In the genomic region with DNA sequence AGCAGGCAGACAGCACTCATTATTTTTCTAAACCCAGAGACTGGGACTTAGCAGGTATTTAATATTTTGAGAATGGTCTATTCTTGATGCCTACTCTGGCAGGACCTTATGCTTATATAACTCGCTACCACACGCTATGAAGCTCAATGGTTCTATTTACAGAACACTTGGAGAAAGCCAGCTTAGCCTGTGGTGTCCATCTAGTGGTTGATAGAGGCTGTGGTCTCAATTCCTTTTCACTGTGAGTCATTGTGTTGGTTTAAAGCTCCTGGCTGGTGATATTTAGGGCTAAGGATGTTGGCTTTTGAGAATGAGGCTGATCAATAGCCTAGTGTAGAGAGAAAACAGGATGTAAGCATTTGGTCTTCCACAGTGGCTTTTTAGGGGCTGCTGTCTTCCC, we compare ENCODE assay signal across 8 cellular contexts.
DNase-seq lines count a peak whose midpoint lies in the region; ATAC-seq and TF ChIP-seq lines count a peak whose summit lies in the region.

No MANE protein-coding gene starts in this region.

- DNase-seq in DMS 273 (lab: John Stamatoyannopoulos, UW; ENCODE audit: unreplicated experiment) = peak; percentile 57
- DNase-seq in DMS 273 treated with DMSO at 0.1 percent for 48 hours (lab: John Stamatoyannopoulos, UW) = no peak
- DNase-seq in RKO (ENCODE audit: low spot score) = peak; percentile 33
- DNase-seq in fibroblast of the aortic adventitia (ENCODE audit: low read depth) = peak; percentile 89
- peak; percentile 95 for DNase-seq in pons (ENCODE audit: low spot score)
- no peak for DNase-seq in NCI-H1436 treated with DMSO at 0.1 percent for 48 hours (lab: John Stamatoyannopoulos, UW)
- DNase-seq in activated naive CD4-positive, alpha-beta T cell treated with anti-CD3 and anti-CD28 coated beads, Interleukin-2, amount 10 ng/mL, durations not matched to agents 7 days and 5 days = no peak
- no peak for DNase-seq in activated naive CD8-positive, alpha-beta T cell treated with anti-CD3 and anti-CD28 coated beads, Interleukin-2, amount 50 U/mL, for 24 hours

- H3K4me1 Mint-ChIP-seq in activated naive CD4-positive, alpha-beta T cell treated with anti-CD3 and anti-CD28 coated beads, Interleukin-2, amount 10 ng/mL, durations not matched to agents 7 days and 5 days = peaks cover 8% of the 10 kb centered on the region
- H3K4me1 Mint-ChIP-seq in activated naive CD8-positive, alpha-beta T cell treated with anti-CD3 and anti-CD28 coated beads, Interleukin-2, amount 50 U/mL, for 24 hours = peaks cover 10% of the 10 kb centered on the region

- H3K9me3 Mint-ChIP-seq in activated naive CD4-positive, alpha-beta T cell treated with anti-CD3 and anti-CD28 coated beads, Interleukin-2, amount 10 ng/mL, durations not matched to agents 7 days and 5 days = no peaks in the 10 kb centered on the region
- no peaks in the 10 kb centered on the region for H3K9me3 Mint-ChIP-seq in activated naive CD8-positive, alpha-beta T cell treated with anti-CD3 and anti-CD28 coated beads, Interleukin-2, amount 50 U/mL, for 24 hours

- peak; percentile 79 for TF ChIP-seq CTCF in fibroblast of the aortic adventitia (IDR thresholded peaks at IDR 0.05; ENCODE audit: insufficient read depth, low read length)

- no peaks in the 10 kb centered on the region for H3K36me3 Mint-ChIP-seq in activated naive CD4-positive, alpha-beta T cell treated with anti-CD3 and anti-CD28 coated beads, Interleukin-2, amount 10 ng/mL, durations not matched to agents 7 days and 5 days
- no peaks in the 10 kb centered on the region for H3K36me3 Mint-ChIP-seq in activated naive CD8-positive, alpha-beta T cell treated with anti-CD3 and anti-CD28 coated beads, Interleukin-2, amount 50 U/mL, for 24 hours (ENCODE audit: low read depth)

- no peak overlapping the region for H3K27ac Mint-ChIP-seq in activated naive CD4-positive, alpha-beta T cell treated with anti-CD3 and anti-CD28 coated beads, Interleukin-2, amount 10 ng/mL, durations not matched to agents 7 days and 5 days
- H3K27ac Mint-ChIP-seq in activated naive CD8-positive, alpha-beta T cell treated with anti-CD3 and anti-CD28 coated beads, Interleukin-2, amount 50 U/mL, for 24 hours = no peak overlapping the region

- H3K27me3 Mint-ChIP-seq in activated naive CD4-positive, alpha-beta T cell treated with anti-CD3 and anti-CD28 coated beads, Interleukin-2, amount 10 ng/mL, durations not matched to agents 7 days and 5 days = peaks cover 11% of the 10 kb centered on the region
- H3K27me3 Mint-ChIP-seq in activated naive CD8-positive, alpha-beta T cell treated with anti-CD3 and anti-CD28 coated beads, Interleukin-2, amount 50 U/mL, for 24 hours = peaks cover 36% of the 10 kb centered on the region

- ATAC-seq in activated naive CD8-positive, alpha-beta T cell treated with anti-CD3 and anti-CD28 coated beads, Interleukin-2, amount 50 U/mL, for 24 hours = no peak

- CTCF ChIA-PET in activated naive CD4-positive, alpha-beta T cell treated with anti-CD3 and anti-CD28 coated beads, Interleukin-2, amount 10 ng/mL, durations not matched to agents 7 days and 5 days (lab: Charles Lee) = interaction anchor here (0.6 to 1.2 kb wide), 4 partner anchors 10 to 179 kb away, joined by 3 to 4 read pairs (median 4); no protein-coding TSS in a partner anchor

- H3K4me3 ChIP-seq in fibroblast of the aortic adventitia (ENCODE audit: low read depth, low read length) = no peak overlapping the region

- H3K4me3 Mint-ChIP-seq in activated naive CD4-positive, alpha-beta T cell treated with anti-CD3 and anti-CD28 coated beads, Interleukin-2, amount 10 ng/mL, durations not matched to agents 7 days and 5 days = no peak overlapping the region
- H3K4me3 Mint-ChIP-seq in activated naive CD8-positive, alpha-beta T cell treated with anti-CD3 and anti-CD28 coated beads, Interleukin-2, amount 50 U/mL, for 24 hours = no peak overlapping the region

Comparison
In these comparisons a context has a peak if more than half of its experiments do, and no peak if none do; other contexts are left out.
1. DNase-seq: peak in DMS 273 (single experiment), RKO (single experiment), fibroblast of the aortic adventitia (single experiment) and pons (single experiment); none in DMS 273 treated with DMSO at 0.1 percent for 48 hours (single experiment), NCI-H1436 treated with DMSO at 0.1 percent for 48 hours (single experiment), activated naive CD4-positive, alpha-beta T cell treated with anti-CD3 and anti-CD28 coated beads, Interleukin-2, amount 10 ng/mL, durations not matched to agents 7 days and 5 days (single experiment) and activated naive CD8-positive, alpha-beta T cell treated with anti-CD3 and anti-CD28 coated beads, Interleukin-2, amount 50 U/mL, for 24 hours (single experiment).